Comparison of ENCODE assay signal across 12 cellular contexts in genomic region chr1:206713910-206714312, GRCh38. TPM values are rescaled to one million over a fixed set of nuclear protein-coding genes. Genes with fewer than 3 reads are reported as not detected.
DNase-seq lines count a peak whose midpoint lies in the region; ATAC-seq, FAIRE-seq and TF ChIP-seq lines count a peak whose summit lies in the region.
"Had no signal": no experiment of that assay in that cellular context is flagged by ENCODE, and none has a peak within 500 bp of the region (broad histone marks: within the 10 kb centered on the region; RNA-seq: fewer than 3 reads in every experiment).

No MANE protein-coding gene starts in this region.

- peaks cover 4% of the 10 kb centered on the region for H3K79me1 ChIP-seq in mesenchymal stem cell (replicated peaks; ENCODE audit: low read length, poor library complexity, severe bottlenecking)

- H2AK5ac ChIP-seq in mesenchymal stem cell (ENCODE audit: low read length, severe bottlenecking), result peak overlapping the region; percentile 87

- no peak overlapping the region for H3K4ac ChIP-seq in mesenchymal stem cell (ENCODE audit: low read depth in 1 of 2, low read length in 2 of 2)

- H3K27ac Mint-ChIP-seq in activated T-helper 1 cell treated with anti-CD3 and anti-CD28 coated beads, Interleukin-12 subunit alpha, Interleukin-12 subunit beta, Interleukin-2, Interleukin-4 antibody, amounts not matched to agents 30 ng/mL and 10 ng/mL and 1 ng/mL, durations not matched to agents 14 hours and 24 hours and 36 hours, result peak overlapping the region; percentile 56

- in situ Hi-C loops in HepG2 (cut with HindIII; ENCODE audit: extremely low pct_ligation_motif_present, low pct_unique_long_range_greater_than_20kb), result no loop called here

- peak overlapping the region in 1 of 2 experiments; percentile 91 for H2BK12ac ChIP-seq in mesenchymal stem cell (ENCODE audit: low read length in 2 of 2)

- H3K27ac ChIP-seq in liver (ENCODE audit: low read depth in 1 of 2, low read length in 2 of 2) (peak overlapping the region; percentile 55 to 74), HepG2 (ENCODE audit: extremely low read length, insufficient read depth, low read length) (no peak overlapping the region), mesenchymal stem cell (ENCODE audit: low read length, poor library complexity, severe bottlenecking) (no peak overlapping the region), vagina (peak overlapping the region; percentile 81)

- FAIRE-seq in HepG2 (lab: Jason Lieb, UNC), result no peak

- H3K79me2 ChIP-seq in HepG2 (ENCODE audit: insufficient read depth, low read length), result peaks cover 58% of the 10 kb centered on the region

- DNase-seq in HepG2 (ENCODE audit: low spot score) (no peak), mesenchymal stem cell (peak; percentile 88), vagina (ENCODE audit: extremely low spot score in 2 of 2) (no peak), omental fat pad (ENCODE audit: low spot score) (no peak)
- no peak for DNase-seq in activated T-helper 1 cell treated with anti-CD3 and anti-CD28 coated beads, Interleukin-12 subunit alpha, Interleukin-12 subunit beta, Interleukin-2, Interleukin-4 antibody, amounts not matched to agents 30 ng/mL and 10 ng/mL and 1 ng/mL, durations not matched to agents 14 hours and 24 hours and 36 hours (ENCODE audit: low spot score)
- DNase-seq: activated naive CD4-positive, alpha-beta T cell treated with Interleukin-2 at 50 U/mL for 16 hours; NCI-H748 treated with DMSO at 0.1 percent for 48 hours had no signal

- no peak overlapping the region for H3K14ac ChIP-seq in mesenchymal stem cell (ENCODE audit: low read length in 2 of 2)

- H3K27me3 ChIP-seq in liver (ENCODE audit: control insufficient read depth in 4 of 4, insufficient read depth in 4 of 4, low read length in 3 of 4), result no peaks in the 10 kb centered on the region
- no peaks in the 10 kb centered on the region for H3K27me3 ChIP-seq in HepG2 (ENCODE audit: control insufficient read depth in 1 of 2, insufficient read depth in 2 of 2, low read length in 2 of 2)
- no peaks in the 10 kb centered on the region for H3K27me3 ChIP-seq in mesenchymal stem cell (ENCODE audit: control insufficient read depth in 1 of 2, insufficient read depth in 1 of 2, low read length in 2 of 2)
- H3K27me3 ChIP-seq in vagina, result no peaks in the 10 kb centered on the region

- no TSS peak for BruUV-seq in HepG2 (replicated peaks; lab: Mats Ljungman, UMichigan)

- ATAC-seq in HepG2, result no peak
- no peak for ATAC-seq in GM21447 (IDR thresholded peaks at IDR 0.05; ENCODE audit: unreplicated experiment)
- ATAC-seq in GM21367 (IDR thresholded peaks at IDR 0.05; ENCODE audit: unreplicated experiment), result no peak
- ATAC-seq in omental fat pad (ENCODE audit: low FRiP score), result no peak

- POLR2A ChIA-PET in HepG2 (lab: Yijun Ruan, JAX), result no interaction called here

- H3K4me3 ChIP-seq in liver (ENCODE audit: low read depth in 1 of 3, low read length in 3 of 3) (no peak overlapping the region), HepG2 (replicated peaks in 1 of 3; ENCODE audit: insufficient read depth in 1 of 3, low read depth in 2 of 3, low read length in 3 of 3) (no peak overlapping the region), mesenchymal stem cell (ENCODE audit: insufficient read depth in 1 of 2, low read depth in 1 of 2, low read length in 2 of 2) (peak overlapping the region in 1 of 2 experiments; percentile 16), vagina (no peak overlapping the region)

- H3K4me1 Mint-ChIP-seq in activated T-helper 1 cell treated with anti-CD3 and anti-CD28 coated beads, Interleukin-12 subunit alpha, Interleukin-12 subunit beta, Interleukin-2, Interleukin-4 antibody, amounts not matched to agents 30 ng/mL and 10 ng/mL and 1 ng/mL, durations not matched to agents 14 hours and 24 hours and 36 hours (ENCODE audit: low read depth), result peaks cover 83% of the 10 kb centered on the region

- peak overlapping the region; percentile 5 for H3K4me3 Mint-ChIP-seq in activated T-helper 1 cell treated with anti-CD3 and anti-CD28 coated beads, Interleukin-12 subunit alpha, Interleukin-12 subunit beta, Interleukin-2, Interleukin-4 antibody, amounts not matched to agents 30 ng/mL and 10 ng/mL and 1 ng/mL, durations not matched to agents 14 hours and 24 hours and 36 hours

- H4K8ac ChIP-seq in mesenchymal stem cell (ENCODE audit: low read length), result no peak overlapping the region

- CTCF ChIA-PET in HepG2 (lab: Yijun Ruan, JAX; ENCODE audit: low intra/inter-chr PET ratio, low total read pairs), result no interaction called here

- peak overlapping the region; percentile 55 to 76 for H3K18ac ChIP-seq in mesenchymal stem cell (ENCODE audit: low read depth in 1 of 2, low read length in 2 of 2)

- no peak for TF ChIP-seq CTCF in liver (IDR thresholded peaks at IDR 0.05; ENCODE audit: low read depth, low read length, missing input control)
- no peak for TF ChIP-seq CTCF in HepG2 (CRISPR knock-in tag; IDR thresholded peaks at IDR 0.05)
- no peak for TF ChIP-seq CTCF in vagina (IDR thresholded peaks at IDR 0.05)
- TF ChIP-seq CTCF in omental fat pad (IDR thresholded peaks at IDR 0.05), result no peak

- peak overlapping the region in 1 of 2 experiments; percentile 27 for H3K23ac ChIP-seq in mesenchymal stem cell (ENCODE audit: low read length in 2 of 2)

- H3K4me2 ChIP-seq in HepG2 (ENCODE audit: low read depth, low read length) (no peak overlapping the region), mesenchymal stem cell (ENCODE audit: low read length, poor library complexity, severe bottlenecking) (no peak overlapping the region)

- TF ChIP-seq POLR2A in HepG2 (IDR thresholded peaks at IDR 0.05; ENCODE audit: insufficient read depth in 1 of 2, low read depth in 2 of 2, low read length in 2 of 2) (no peak), vagina (IDR thresholded peaks at IDR 0.05) (no peak)

- intact Hi-C loops in HepG2 (cut with micrococcal nuclease; ENCODE audit: unreplicated experiment), result no loop called here
- intact Hi-C loops in activated T-helper 1 cell treated with anti-CD3 and anti-CD28 coated beads, Interleukin-12 subunit alpha, Interleukin-12 subunit beta, Interleukin-2, Interleukin-4 antibody, amounts not matched to agents 30 ng/mL and 10 ng/mL and 1 ng/mL, durations not matched to agents 14 hours and 24 hours and 36 hours (cut with micrococcal nuclease), result loop anchor here (1.0 kb wide), 1 partner anchor 11 kb away; no protein-coding TSS in a partner anchor
- intact Hi-C loops in vagina (cut with DNase I), result no loop called here

- H2AFZ ChIP-seq in HepG2 (ENCODE audit: low read length) (no peak overlapping the region), mesenchymal stem cell (ENCODE audit: low read depth, low read length) (no peak overlapping the region)

- H3K9me3 ChIP-seq in liver (ENCODE audit: control insufficient read depth in 4 of 4, low read length in 3 of 4) (no peaks in the 10 kb centered on the region), HepG2 (ENCODE audit: low read length) (no peaks in the 10 kb centered on the region), mesenchymal stem cell (ENCODE audit: control insufficient read depth, low read length) (no peaks in the 10 kb centered on the region), vagina (no peaks in the 10 kb centered on the region)

- peak overlapping the region in 1 of 2 donors; percentile 33 for H3K9ac ChIP-seq in liver (ENCODE audit: low read depth in 1 of 2, low read length in 2 of 2)
- H3K9ac ChIP-seq in HepG2 (ENCODE audit: insufficient read depth, low read depth, low read length), result no peak overlapping the region
- peak overlapping the region; percentile 48 for H3K9ac ChIP-seq in mesenchymal stem cell (ENCODE audit: low read length)

- no peak for TF ChIP-seq RAD21 in liver (IDR thresholded peaks at IDR 0.05)
- no peak for TF ChIP-seq RAD21 in HepG2 (CRISPR knock-in tag; IDR thresholded peaks at IDR 0.05)

- H4K20me1 ChIP-seq in HepG2 (ENCODE audit: insufficient read depth, low read length), result peaks cover 24% of the 10 kb centered on the region

- no peak overlapping the region for H4K91ac ChIP-seq in mesenchymal stem cell (ENCODE audit: low read length)

- H3K36me3 ChIP-seq in liver (ENCODE audit: control insufficient read depth in 4 of 4, insufficient read depth in 3 of 4, low read depth in 1 of 4, low read length in 3 of 4) (no peaks in the 10 kb centered on the region), HepG2 (replicated peaks in 1 of 2; ENCODE audit: control insufficient read depth in 1 of 2, insufficient read depth in 2 of 2, low read length in 2 of 2) (no peaks in the 10 kb centered on the region), mesenchymal stem cell (ENCODE audit: control insufficient read depth in 1 of 2, insufficient read depth in 2 of 2, low read depth in 1 of 2, low read length in 2 of 2) (no peaks in the 10 kb centered on the region), vagina (no peaks in the 10 kb centered on the region)

- TF ChIP-seq EP300 in HepG2 (IDR thresholded peaks at IDR 0.05; ENCODE audit: low read depth in 2 of 2, low read length in 2 of 2), result no peak
- no peak for TF ChIP-seq EP300 in HepG2 (CRISPR knock-in tag; IDR thresholded peaks at IDR 0.05; ENCODE audit: borderline replicate concordance)

- H2BK5ac ChIP-seq in mesenchymal stem cell (ENCODE audit: low read depth, low read length, poor library complexity, severe bottlenecking), result no peak overlapping the region

- H2BK15ac ChIP-seq in mesenchymal stem cell (ENCODE audit: low read depth, poor library complexity, severe bottlenecking), result no peak overlapping the region

- H2BK120ac ChIP-seq in mesenchymal stem cell (ENCODE audit: low read depth, low read length), result no peak overlapping the region

- H3K9me3 Mint-ChIP-seq in activated T-helper 1 cell treated with anti-CD3 and anti-CD28 coated beads, Interleukin-12 subunit alpha, Interleukin-12 subunit beta, Interleukin-2, Interleukin-4 antibody, amounts not matched to agents 30 ng/mL and 10 ng/mL and 1 ng/mL, durations not matched to agents 14 hours and 24 hours and 36 hours, result no peaks in the 10 kb centered on the region

- peaks cover 13% of the 10 kb centered on the region for H3K36me3 Mint-ChIP-seq in activated T-helper 1 cell treated with anti-CD3 and anti-CD28 coated beads, Interleukin-12 subunit alpha, Interleukin-12 subunit beta, Interleukin-2, Interleukin-4 antibody, amounts not matched to agents 30 ng/mL and 10 ng/mL and 1 ng/mL, durations not matched to agents 14 hours and 24 hours and 36 hours (ENCODE audit: low read depth)

- H3K27me3 Mint-ChIP-seq in activated T-helper 1 cell treated with anti-CD3 and anti-CD28 coated beads, Interleukin-12 subunit alpha, Interleukin-12 subunit beta, Interleukin-2, Interleukin-4 antibody, amounts not matched to agents 30 ng/mL and 10 ng/mL and 1 ng/mL, durations not matched to agents 14 hours and 24 hours and 36 hours (ENCODE audit: insufficient read depth), result no peaks in the 10 kb centered on the region

- H3K4me1 ChIP-seq in liver (ENCODE audit: control insufficient read depth in 4 of 4, insufficient read depth in 4 of 4, low read length in 3 of 4), result peaks cover 16 to 52% (median 42%) of the 10 kb centered on the region in 4 donors
- H3K4me1 ChIP-seq in HepG2 (ENCODE audit: insufficient read depth, low read length), result peaks cover 57% of the 10 kb centered on the region
- H3K4me1 ChIP-seq in mesenchymal stem cell (ENCODE audit: control insufficient read depth, insufficient read depth, low read depth, low read length), result peaks cover 20% of the 10 kb centered on the region
- H3K4me1 ChIP-seq in vagina, result peaks cover 77% of the 10 kb centered on the region

- 74% methylated on average over 6 of the region's 6 CpGs for WGBS in liver
- 93% methylated on average over 6 of the region's 6 CpGs for WGBS in HepG2 (ENCODE audit: low lambda C conversion rate)
- WGBS in mesenchymal stem cell, result 27% methylated on average over 6 of the region's 6 CpGs

RNA-seq across cellular contexts. Expression of gene MAPKAPK2, which starts 29.2 kb away (rescaled TPM):
- total RNA-seq in liver, result 10 to 100 TPM in 1 of 2 donors, 1 to 10 TPM in 1; 9.1 to 20.3 TPM
- 10 to 100 TPM in 1 of 2 donors, 1 to 10 TPM in 1; 7.5 to 24.5 TPM for polyA plus RNA-seq in liver
- total RNA-seq in HepG2 (2016; rRNA removed; fragmentation: Illumina TruSeq; extraction: Trizol), result 14.5 and 16.6 TPM in 2 replicates
- 11.7 and 13.0 TPM in 2 replicates for total RNA-seq in HepG2 (2016; cell fraction: cytosol; rRNA removed; fragmentation: Illumina TruSeq; extraction: Trizol; ENCODE audit: low read depth)
- total RNA-seq in HepG2 (2016; cell fraction: insoluble cytoplasmic fraction; rRNA removed; fragmentation: Illumina TruSeq; extraction: Trizol), result 11.8 and 16.6 TPM in 2 replicates
- total RNA-seq in HepG2 (2016; cell fraction: membrane; rRNA removed; fragmentation: Illumina TruSeq; extraction: Trizol), result 26.9 and 28.5 TPM in 2 replicates
- 15.3 TPM in 2 replicates for total RNA-seq in HepG2 (2016; cell fraction: nucleus; rRNA removed; fragmentation: Illumina TruSeq; extraction: Trizol)
- 34.0 and 40.1 TPM in 2 replicates for polyA plus RNA-seq in HepG2 (2011; rRNA removed)
- 28.8 and 30.9 TPM in 2 replicates for polyA plus RNA-seq in HepG2 (2011; cell fraction: cytosol; rRNA removed)
- 60.6 and 63.0 TPM in 2 replicates for polyA plus RNA-seq in HepG2 (2011; cell fraction: nucleus; rRNA removed)
- polyA plus RNA-seq in HepG2 (2012), result 17.3 and 31.0 TPM in 2 replicates
- polyA plus RNA-seq in HepG2 (2016; cell fraction: cytosol; fragmentation: Illumina TruSeq; extraction: Trizol; ENCODE audit: low read depth), result 13.8 and 14.2 TPM in 2 replicates
- 17.8 and 22.4 TPM in 2 replicates for polyA plus RNA-seq in HepG2 (2016; cell fraction: insoluble cytoplasmic fraction; fragmentation: Illumina TruSeq; extraction: Trizol; ENCODE audit: low read depth)
- polyA plus RNA-seq in HepG2 (2016; cell fraction: membrane; fragmentation: Illumina TruSeq; extraction: Trizol; ENCODE audit: low read depth), result 32.7 and 35.8 TPM in 2 replicates
- 41.1 and 43.4 TPM in 2 replicates for polyA plus RNA-seq in HepG2 (2016; cell fraction: nucleus; fragmentation: Illumina TruSeq; extraction: Trizol; ENCODE audit: insufficient read depth, low read depth)
- 50.0 and 68.4 TPM in 2 replicates for polyA minus RNA-seq in HepG2 (2011; rRNA and poly(A)+ RNA removed; ENCODE audit: low replicate concordance)
- polyA minus RNA-seq in HepG2 (2011; cell fraction: cytosol; rRNA and poly(A)+ RNA removed), result 15.6 and 16.3 TPM in 2 replicates
- 24.2 and 25.9 TPM in 2 replicates for polyA minus RNA-seq in HepG2 (2011; cell fraction: nucleus; rRNA and poly(A)+ RNA removed)
- 117 and 120 TPM in 2 replicates for total RNA-seq in activated T-helper 1 cell treated with anti-CD3 and anti-CD28 coated beads, Interleukin-12 subunit alpha, Interleukin-12 subunit beta, Interleukin-2, Interleukin-4 antibody, amounts not matched to agents 30 ng/mL and 10 ng/mL and 1 ng/mL, durations not matched to agents 14 hours and 24 hours and 36 hours
- 73.7 TPM for polyA plus RNA-seq in mesenchymal stem cell (2013, experiment 1 of 2)
- 75.7 TPM for polyA plus RNA-seq in mesenchymal stem cell (2013, experiment 2 of 2)
- total RNA-seq in vagina, result 51.1 TPM
- total RNA-seq in omental fat pad, result 100 to 1,000 TPM in 1 of 4 donors, 10 to 100 TPM in 3; 52.0 to 151 (median 79.9) TPM

RNA-seq across cellular contexts. Expression of gene IL19, which starts 56.7 kb away (rescaled TPM):
- total RNA-seq in liver (not detected), HepG2 (2016; rRNA removed; fragmentation: Illumina TruSeq; extraction: Trizol) (not detected in 2 replicates), vagina (not detected), omental fat pad (under 1 TPM in 1 of 4 donors, not detected in 3; 0.60 TPM)
- polyA plus RNA-seq in liver (not detected), HepG2 (2011; rRNA removed) (not detected in 2 replicates)
- not detected in 2 replicates for total RNA-seq in HepG2 (2016; cell fraction: cytosol; rRNA removed; fragmentation: Illumina TruSeq; extraction: Trizol; ENCODE audit: low read depth)
- not detected in 2 replicates for total RNA-seq in HepG2 (2016; cell fraction: insoluble cytoplasmic fraction; rRNA removed; fragmentation: Illumina TruSeq; extraction: Trizol)
- not detected in 2 replicates for total RNA-seq in HepG2 (2016; cell fraction: membrane; rRNA removed; fragmentation: Illumina TruSeq; extraction: Trizol)
- not detected in 2 replicates for total RNA-seq in HepG2 (2016; cell fraction: nucleus; rRNA removed; fragmentation: Illumina TruSeq; extraction: Trizol)
- not detected in 2 replicates for polyA plus RNA-seq in HepG2 (2011; cell fraction: cytosol; rRNA removed)
- not detected in 2 replicates for polyA plus RNA-seq in HepG2 (2011; cell fraction: nucleus; rRNA removed)
- polyA plus RNA-seq in HepG2 (2012), result not detected in 2 replicates
- polyA plus RNA-seq in HepG2 (2016; cell fraction: cytosol; fragmentation: Illumina TruSeq; extraction: Trizol; ENCODE audit: low read depth), result not detected in 2 replicates
- polyA plus RNA-seq in HepG2 (2016; cell fraction: insoluble cytoplasmic fraction; fragmentation: Illumina TruSeq; extraction: Trizol; ENCODE audit: low read depth), result not detected in 2 replicates
- not detected in 2 replicates for polyA plus RNA-seq in HepG2 (2016; cell fraction: membrane; fragmentation: Illumina TruSeq; extraction: Trizol; ENCODE audit: low read depth)
- polyA plus RNA-seq in HepG2 (2016; cell fraction: nucleus; fragmentation: Illumina TruSeq; extraction: Trizol; ENCODE audit: insufficient read depth, low read depth), result not detected in 2 replicates
- polyA minus RNA-seq in HepG2 (2011; rRNA and poly(A)+ RNA removed; ENCODE audit: low replicate concordance), result not detected in 2 replicates
- not detected in 2 replicates for polyA minus RNA-seq in HepG2 (2011; cell fraction: cytosol; rRNA and poly(A)+ RNA removed)
- not detected in 2 replicates for polyA minus RNA-seq in HepG2 (2011; cell fraction: nucleus; rRNA and poly(A)+ RNA removed)
- not detected in 2 replicates for total RNA-seq in activated T-helper 1 cell treated with anti-CD3 and anti-CD28 coated beads, Interleukin-12 subunit alpha, Interleukin-12 subunit beta, Interleukin-2, Interleukin-4 antibody, amounts not matched to agents 30 ng/mL and 10 ng/mL and 1 ng/mL, durations not matched to agents 14 hours and 24 hours and 36 hours
- 0.04 TPM for polyA plus RNA-seq in mesenchymal stem cell (2013, experiment 1 of 2)
- polyA plus RNA-seq in mesenchymal stem cell (2013, experiment 2 of 2), result 0.07 TPM
- total RNA-seq: LHCN-M2, renal cortical epithelial cell had no signal

RNA-seq across cellular contexts. Expression of gene IL10, which starts 58.4 kb away (rescaled TPM):
- total RNA-seq in liver, result 1 to 10 TPM in 1 of 2 donors, under 1 TPM in 1; 0.23 to 1.4 TPM
- polyA plus RNA-seq in liver, result under 1 TPM; 0.54 to 0.63 TPM
- not detected in 2 replicates for total RNA-seq in HepG2 (2016; rRNA removed; fragmentation: Illumina TruSeq; extraction: Trizol)
- not detected in 2 replicates for total RNA-seq in HepG2 (2016; cell fraction: cytosol; rRNA removed; fragmentation: Illumina TruSeq; extraction: Trizol; ENCODE audit: low read depth)
- not detected in 2 replicates for total RNA-seq in HepG2 (2016; cell fraction: insoluble cytoplasmic fraction; rRNA removed; fragmentation: Illumina TruSeq; extraction: Trizol)
- total RNA-seq in HepG2 (2016; cell fraction: membrane; rRNA removed; fragmentation: Illumina TruSeq; extraction: Trizol), result not detected in 2 replicates
- not detected in 2 replicates for total RNA-seq in HepG2 (2016; cell fraction: nucleus; rRNA removed; fragmentation: Illumina TruSeq; extraction: Trizol)
- not detected in 2 replicates for polyA plus RNA-seq in HepG2 (2011; rRNA removed)
- not detected in 2 replicates for polyA plus RNA-seq in HepG2 (2011; cell fraction: cytosol; rRNA removed)
- polyA plus RNA-seq in HepG2 (2011; cell fraction: nucleus; rRNA removed), result not detected in 2 replicates
- polyA plus RNA-seq in HepG2 (2012), result not detected in 2 replicates
- not detected in 2 replicates for polyA plus RNA-seq in HepG2 (2016; cell fraction: cytosol; fragmentation: Illumina TruSeq; extraction: Trizol; ENCODE audit: low read depth)
- polyA plus RNA-seq in HepG2 (2016; cell fraction: insoluble cytoplasmic fraction; fragmentation: Illumina TruSeq; extraction: Trizol; ENCODE audit: low read depth), result not detected in 2 replicates
- not detected in 2 replicates for polyA plus RNA-seq in HepG2 (2016; cell fraction: membrane; fragmentation: Illumina TruSeq; extraction: Trizol; ENCODE audit: low read depth)
- not detected in 2 replicates for polyA plus RNA-seq in HepG2 (2016; cell fraction: nucleus; fragmentation: Illumina TruSeq; extraction: Trizol; ENCODE audit: insufficient read depth, low read depth)
- not detected in 2 replicates for polyA minus RNA-seq in HepG2 (2011; rRNA and poly(A)+ RNA removed; ENCODE audit: low replicate concordance)
- polyA minus RNA-seq in HepG2 (2011; cell fraction: cytosol; rRNA and poly(A)+ RNA removed), result not detected in 2 replicates
- not detected in 2 replicates for polyA minus RNA-seq in HepG2 (2011; cell fraction: nucleus; rRNA and poly(A)+ RNA removed)
- 4.4 and 5.0 TPM in 2 replicates for total RNA-seq in activated T-helper 1 cell treated with anti-CD3 and anti-CD28 coated beads, Interleukin-12 subunit alpha, Interleukin-12 subunit beta, Interleukin-2, Interleukin-4 antibody, amounts not matched to agents 30 ng/mL and 10 ng/mL and 1 ng/mL, durations not matched to agents 14 hours and 24 hours and 36 hours
- polyA plus RNA-seq in mesenchymal stem cell (2013, experiment 1 of 2), result 0.11 TPM
- not detected for polyA plus RNA-seq in mesenchymal stem cell (2013, experiment 2 of 2)
- total RNA-seq in vagina, result 2.7 TPM
- 10 to 100 TPM; 10.9 to 34.4 (median 28.7) TPM for total RNA-seq in omental fat pad
- total RNA-seq: LHCN-M2, renal cortical epithelial cell had no signal

Comparison
In these comparisons a context has a peak if more than half of its experiments do, and no peak if none do; other contexts are left out.
1. H3K27ac ChIP-seq: peak in liver (2 of 2) and vagina (single experiment); none in HepG2 (single experiment) and mesenchymal stem cell (single experiment).